Comparison of ENCODE assay signal across 8 cellular contexts in genomic region chr15:49045691-49046112, GRCh38. TPM values are rescaled to one million over a fixed set of nuclear protein-coding genes. Genes with fewer than 3 reads are reported as not detected.
A peak's percentile ranks its signal among the peaks of the same experiment; 100 is the strongest.
DNase-seq lines count a peak whose midpoint lies in the region; ATAC-seq and TF ChIP-seq lines count a peak whose summit lies in the region.

No MANE protein-coding gene starts in this region.

- peak overlapping the region; percentile 89 for H3K4me3 ChIP-seq in HAP-1
- H3K4me3 ChIP-seq in adipocyte (ENCODE audit: low read length): peak overlapping the region; percentile 99
- peak overlapping the region; percentile 56 for H3K4me3 ChIP-seq in hepatocyte
- H3K4me3 ChIP-seq in rectal smooth muscle tissue (ENCODE audit: low read length): peak overlapping the region; percentile 87

- ATAC-seq in GM18520 (IDR thresholded peaks at IDR 0.05; ENCODE audit: unreplicated experiment): no peak

- H4K20me1 ChIP-seq in hepatocyte (ENCODE audit: insufficient read depth, poor library complexity, severe bottlenecking): peaks cover 29% of the 10 kb centered on the region

- H3K36me3 ChIP-seq in HAP-1 (replicated peaks) (no peaks in the 10 kb centered on the region), adipocyte (ENCODE audit: control insufficient read depth, insufficient read depth, low read length, severe bottlenecking) (peaks cover 4% of the 10 kb centered on the region), hepatocyte (replicated peaks; ENCODE audit: insufficient read depth, low read depth) (no peaks in the 10 kb centered on the region), rectal smooth muscle tissue (ENCODE audit: control insufficient read depth, insufficient read depth, low read length) (no peaks in the 10 kb centered on the region)

- peak overlapping the region; percentile 79 for H2AFZ ChIP-seq in hepatocyte

- H3K4me1 Mint-ChIP-seq in activated T-cell treated with anti-CD3 and anti-CD28 coated beads, Interleukin-2, amount 50 U/mL, for 24 hours (ENCODE audit: low read depth): peaks cover 35% of the 10 kb centered on the region

- peak overlapping the region; percentile 90 for H3K27ac Mint-ChIP-seq in activated T-cell treated with anti-CD3 and anti-CD28 coated beads, Interleukin-2, amount 50 U/mL, for 24 hours

- TF ChIP-seq CTCF in hepatocyte (IDR thresholded peaks at IDR 0.05; ENCODE audit: poor library complexity): no peak

- H3K27me3 ChIP-seq in HAP-1 (ENCODE audit: low read depth): no peaks in the 10 kb centered on the region
- no peaks in the 10 kb centered on the region for H3K27me3 ChIP-seq in adipocyte (replicated peaks; ENCODE audit: control insufficient read depth, insufficient read depth, low read length)
- no peaks in the 10 kb centered on the region for H3K27me3 ChIP-seq in hepatocyte
- no peaks in the 10 kb centered on the region for H3K27me3 ChIP-seq in rectal smooth muscle tissue (ENCODE audit: control insufficient read depth, insufficient read depth, low read length)

- no peaks in the 10 kb centered on the region for H3K9me3 Mint-ChIP-seq in activated T-cell treated with anti-CD3 and anti-CD28 coated beads, Interleukin-2, amount 50 U/mL, for 24 hours

- WGBS in hepatocyte (ENCODE audit: low lambda C conversion rate, missing lambda C conversion rate): 1% methylated on average over 11 of the region's 11 CpGs

- DNase-seq in activated T-cell treated with anti-CD3 and anti-CD28 coated beads, Interleukin-2, amount 50 U/mL, for 24 hours: no peak
- no peak for DNase-seq in activated T-cell treated with anti-CD3 and anti-CD28 coated beads, Interleukin-2, amount 50 U/mL, for 1 hour
- DNase-seq in HAP-1 (ENCODE audit: low spot score in 2 of 2): peak; percentile 56 to 58
- DNase-seq in M059J (ENCODE audit: low read depth): peak; percentile 65
- peak; percentile 61 for DNase-seq in adipocyte (ENCODE audit: low read depth)
- DNase-seq in hepatocyte (ENCODE audit: low spot score): peak; percentile 32

- peaks cover 12% of the 10 kb centered on the region for H3K36me3 Mint-ChIP-seq in activated T-cell treated with anti-CD3 and anti-CD28 coated beads, Interleukin-2, amount 50 U/mL, for 24 hours (ENCODE audit: low read depth)

- H3K4me2 ChIP-seq in hepatocyte: peak overlapping the region; percentile 80

- peaks cover 55% of the 10 kb centered on the region for H3K79me2 ChIP-seq in hepatocyte

- H3K27ac ChIP-seq in hepatocyte (peak overlapping the region; percentile 90), rectal smooth muscle tissue (ENCODE audit: low read depth, low read length) (peak overlapping the region; percentile 79)

- peak overlapping the region; percentile 91 for H3K4me3 Mint-ChIP-seq in activated T-cell treated with anti-CD3 and anti-CD28 coated beads, Interleukin-2, amount 50 U/mL, for 24 hours

- no peaks in the 10 kb centered on the region; the same call in 1 of the 2 replicates for H3K9me3 ChIP-seq in HAP-1
- no peaks in the 10 kb centered on the region for H3K9me3 ChIP-seq in adipocyte (ENCODE audit: control insufficient read depth, low read length)
- no peaks in the 10 kb centered on the region for H3K9me3 ChIP-seq in hepatocyte (ENCODE audit: low read depth)

- in situ Hi-C loops in HAP-1 (cut with MboI; ENCODE audit: low sequenced_read_pairs): no loop called here

- no peaks in the 10 kb centered on the region for H3K27me3 Mint-ChIP-seq in activated T-cell treated with anti-CD3 and anti-CD28 coated beads, Interleukin-2, amount 50 U/mL, for 24 hours

- H3K4me1 ChIP-seq in HAP-1: peaks cover 24% of the 10 kb centered on the region
- peaks cover 29% of the 10 kb centered on the region for H3K4me1 ChIP-seq in adipocyte (ENCODE audit: control insufficient read depth, insufficient read depth, low read length)
- H3K4me1 ChIP-seq in hepatocyte (ENCODE audit: insufficient read depth): peaks cover 13% of the 10 kb centered on the region
- H3K4me1 ChIP-seq in rectal smooth muscle tissue (ENCODE audit: control insufficient read depth, insufficient read depth, low read length): peaks cover 3% of the 10 kb centered on the region

- H3K9me2 ChIP-seq in hepatocyte (replicated peaks; ENCODE audit: insufficient read depth): no peaks in the 10 kb centered on the region

- H3K9ac ChIP-seq in adipocyte (ENCODE audit: low read length): peak overlapping the region; percentile 97
- peak overlapping the region; percentile 84 for H3K9ac ChIP-seq in rectal smooth muscle tissue (ENCODE audit: low read length)

RNA-seq across cellular contexts. Expression of gene SECISBP2L, which starts 0.5 kb away (rescaled TPM):
- 15.0 and 19.7 TPM in 2 replicates for total RNA-seq in M059J (2014; rRNA removed; shearing (Covaris generic))
- 34.0 and 41.7 TPM in 2 replicates for total RNA-seq in hepatocyte
- polyA plus RNA-seq in hepatocyte: 12.0 and 18.4 TPM in 2 replicates

Comparison
In these comparisons a context has a peak if more than half of its experiments do, and no peak if none do; other contexts are left out.
1. DNase-seq: peak in HAP-1 (2 of 2), M059J (single experiment), adipocyte (single experiment) and hepatocyte (single experiment); none in activated T-cell treated with anti-CD3 and anti-CD28 coated beads, Interleukin-2, amount 50 U/mL, for 24 hours (single experiment) and activated T-cell treated with anti-CD3 and anti-CD28 coated beads, Interleukin-2, amount 50 U/mL, for 1 hour (single experiment).
2. Peak in every context shown above with its lines, with median percentiles within 50 percentile points of each other: H3K4me3 ChIP-seq.